In the genomic region with DNA sequence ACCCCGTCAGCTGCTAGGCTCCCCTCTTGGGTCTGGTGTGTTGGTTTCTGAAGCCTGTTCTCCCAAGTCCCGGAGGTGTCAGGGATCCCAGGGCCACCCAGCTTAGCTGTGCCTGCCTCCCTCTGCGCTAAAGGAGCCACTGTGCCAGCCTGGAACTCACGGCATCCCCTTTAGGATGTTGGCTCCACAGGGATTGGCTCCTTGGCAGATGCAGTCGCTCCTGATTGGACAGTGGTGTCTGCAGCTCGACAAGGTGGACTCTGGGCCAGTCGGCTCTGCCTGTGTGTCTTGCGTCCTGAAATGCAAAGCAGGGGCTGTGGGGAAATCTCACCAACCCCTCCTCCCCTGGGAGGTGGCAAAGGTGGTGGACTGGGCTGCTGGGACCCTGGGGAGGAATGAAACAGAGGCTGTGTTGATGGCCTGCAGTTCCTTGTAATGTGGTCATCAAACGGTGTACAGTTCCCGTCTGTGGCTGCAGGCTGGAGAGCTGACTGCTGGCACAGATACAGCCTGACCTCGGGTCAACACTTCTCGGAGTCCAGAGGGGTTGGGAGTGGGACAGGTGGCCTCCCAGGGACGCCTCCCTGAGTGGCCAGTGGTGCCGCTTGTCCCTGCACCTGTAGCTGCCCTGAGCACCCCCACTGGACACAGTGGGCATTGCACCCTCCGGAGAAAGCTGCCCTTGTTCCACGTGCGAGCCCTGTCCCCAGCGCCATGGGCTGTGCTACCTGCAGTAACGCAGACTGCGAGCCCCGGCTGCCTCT, we compare ENCODE assay signal across 8 cellular contexts. TPM values are rescaled to one million over a fixed set of nuclear protein-coding genes. Genes with fewer than 3 reads are reported as not detected.
DNase-seq lines count a peak whose midpoint lies in the region; ATAC-seq, FAIRE-seq and TF ChIP-seq lines count a peak whose summit lies in the region.

No MANE protein-coding gene starts in this region.

- H2AK5ac ChIP-seq in mesenchymal stem cell (ENCODE audit: low read length, severe bottlenecking) = no peak overlapping the region

- DNase-seq in WERI-Rb-1 (peak; percentile 84), ecto neural progenitor cell (ENCODE audit: low spot score) (peak; percentile 83), mesenchymal stem cell (peak; percentile 19), urothelium cell line (ENCODE audit: low spot score) (peak; percentile 39), RKO (ENCODE audit: low spot score) (no peak)

- H3K4me3 ChIP-seq in BLaER1 treated with 17β-estradiol and CSF1 and Interleukin-3, amounts not matched to agents 10 nM and 100 nM = peak overlapping the region in 1 of 10 experiments; percentile 45; a peak in 3 of 20 replicates
- H3K4me3 ChIP-seq in HUES6 (ENCODE audit: low read depth, low read length) (0 out of 2 replicates have a peak overlapping the region, but pooled peaks have one; percentile 7), WERI-Rb-1 (ENCODE audit: low read depth, low read length) (no peak overlapping the region), mesenchymal stem cell (ENCODE audit: insufficient read depth in 1 of 2, low read depth in 1 of 2, low read length in 2 of 2) (no peak overlapping the region)

- H3K4me2 ChIP-seq in BLaER1 treated with 17β-estradiol and CSF1 and Interleukin-3, amounts not matched to agents 10 nM and 100 nM = peak overlapping the region; percentile 87 to 100 (median 97)
- H3K4me2 ChIP-seq in mesenchymal stem cell (ENCODE audit: low read length, poor library complexity, severe bottlenecking) = no peak overlapping the region

- no peak overlapping the region for H3K4ac ChIP-seq in mesenchymal stem cell (ENCODE audit: low read depth in 1 of 2, low read length in 2 of 2)

- H3K36me3 ChIP-seq in BLaER1 treated with 17β-estradiol and CSF1 and Interleukin-3, amounts not matched to agents 10 nM and 100 nM = peaks cover 37 to 91% (median 77%) of the 10 kb centered on the region in 11 experiments
- H3K36me3 ChIP-seq in HUES6 (ENCODE audit: control insufficient read depth, insufficient read depth, low read length) (no peaks in the 10 kb centered on the region), WERI-Rb-1 (peaks cover 6% of the 10 kb centered on the region; the same call in 1 of the 2 replicates), mesenchymal stem cell (ENCODE audit: control insufficient read depth in 1 of 2, insufficient read depth in 2 of 2, low read depth in 1 of 2, low read length in 2 of 2) (no peaks in the 10 kb centered on the region)

- no peak overlapping the region for H2BK5ac ChIP-seq in mesenchymal stem cell (ENCODE audit: low read depth, low read length, poor library complexity, severe bottlenecking)

- H3K18ac ChIP-seq in mesenchymal stem cell (ENCODE audit: low read depth in 1 of 2, low read length in 2 of 2) = no peak overlapping the region

- no peak overlapping the region for H2BK120ac ChIP-seq in mesenchymal stem cell (ENCODE audit: low read depth, low read length)

- peak overlapping the region in 9 of 11 experiments; percentile 0 to 74 (median 46); a peak in 9 of 22 replicates for H3K9ac ChIP-seq in BLaER1 treated with 17β-estradiol and CSF1 and Interleukin-3, amounts not matched to agents 10 nM and 100 nM
- H3K9ac ChIP-seq in HUES6 (ENCODE audit: low read length) = no peak overlapping the region
- no peak overlapping the region for H3K9ac ChIP-seq in mesenchymal stem cell (ENCODE audit: low read length)

- no peaks in the 10 kb centered on the region for H3K9me3 ChIP-seq in BLaER1 treated with 17β-estradiol and CSF1 and Interleukin-3, amounts not matched to agents 10 nM and 100 nM (replicated peaks in 1 of 11)
- H3K9me3 ChIP-seq in HUES6 (ENCODE audit: control insufficient read depth, insufficient read depth, low read depth, low read length) (no peaks in the 10 kb centered on the region), WERI-Rb-1 (ENCODE audit: severe bottlenecking) (no peaks in the 10 kb centered on the region), mesenchymal stem cell (ENCODE audit: control insufficient read depth, low read length) (no peaks in the 10 kb centered on the region)

- peak; percentile 94 for TF ChIP-seq CTCF in WERI-Rb-1 (IDR thresholded peaks at IDR 0.05; ENCODE audit: low read depth, low read length)

- no peak overlapping the region for H4K91ac ChIP-seq in mesenchymal stem cell (ENCODE audit: low read length)

- peak overlapping the region in 7 of 11 experiments; percentile 3 to 90 (median 73); a peak in 10 of 22 replicates for H3K27ac ChIP-seq in BLaER1 treated with 17β-estradiol and CSF1 and Interleukin-3, amounts not matched to agents 10 nM and 100 nM
- H3K27ac ChIP-seq in HUES6 (ENCODE audit: low read depth, low read length) = no peak overlapping the region
- peak overlapping the region; percentile 19; the same call in 1 of the 2 replicates for H3K27ac ChIP-seq in WERI-Rb-1
- no peak overlapping the region for H3K27ac ChIP-seq in mesenchymal stem cell (ENCODE audit: low read length, poor library complexity, severe bottlenecking)

- 28% methylated on average over 19 of the region's 21 CpGs for WGBS in mesenchymal stem cell

- H3K27me3 ChIP-seq in BLaER1 treated with 17β-estradiol and CSF1 and Interleukin-3, amounts not matched to agents 10 nM and 100 nM = no peaks in the 10 kb centered on the region
- H3K27me3 ChIP-seq in HUES6 (ENCODE audit: control insufficient read depth, insufficient read depth, low read length) = no peaks in the 10 kb centered on the region; the same call in 1 of the 2 replicates
- no peaks in the 10 kb centered on the region for H3K27me3 ChIP-seq in WERI-Rb-1 (ENCODE audit: insufficient read depth, low read depth, severe bottlenecking)
- H3K27me3 ChIP-seq in mesenchymal stem cell (ENCODE audit: control insufficient read depth in 1 of 2, insufficient read depth in 1 of 2, low read length in 2 of 2) = peaks cover 19 to 38% of the 10 kb centered on the region in 2 experiments

- no peak overlapping the region for H3K14ac ChIP-seq in mesenchymal stem cell (ENCODE audit: low read length in 2 of 2)

- no peak overlapping the region for H2BK15ac ChIP-seq in mesenchymal stem cell (ENCODE audit: low read depth, poor library complexity, severe bottlenecking)

- H3K23ac ChIP-seq in mesenchymal stem cell (ENCODE audit: low read length in 2 of 2) = no peak overlapping the region

- peaks cover 99 to 100% (median 100%) of the 10 kb centered on the region in 10 experiments for H3K4me1 ChIP-seq in BLaER1 treated with 17β-estradiol and CSF1 and Interleukin-3, amounts not matched to agents 10 nM and 100 nM
- peaks cover 18% of the 10 kb centered on the region for H3K4me1 ChIP-seq in HUES6 (ENCODE audit: control insufficient read depth, insufficient read depth, low read length)
- peaks cover 10% of the 10 kb centered on the region for H3K4me1 ChIP-seq in mesenchymal stem cell (ENCODE audit: control insufficient read depth, insufficient read depth, low read depth, low read length)

- FAIRE-seq in urothelium cell line (lab: Jason Lieb, UNC) = no peak

- peaks cover 94 to 100% (median 100%) of the 10 kb centered on the region in 11 experiments for H4K20me1 ChIP-seq in BLaER1 treated with 17β-estradiol and CSF1 and Interleukin-3, amounts not matched to agents 10 nM and 100 nM

- H2BK12ac ChIP-seq in mesenchymal stem cell (ENCODE audit: low read length in 2 of 2) = no peak overlapping the region

- H3K79me1 ChIP-seq in mesenchymal stem cell (replicated peaks; ENCODE audit: low read length, poor library complexity, severe bottlenecking) = no peaks in the 10 kb centered on the region

- H2AFZ ChIP-seq in mesenchymal stem cell (ENCODE audit: low read depth, low read length) = no peak overlapping the region

- no peak for ATAC-seq in GM21381 (IDR thresholded peaks at IDR 0.05; ENCODE audit: unreplicated experiment)

- no peak overlapping the region for H4K8ac ChIP-seq in mesenchymal stem cell (ENCODE audit: low read length)

RNA-seq across cellular contexts. Expression of a gene that starts 11.5 kb away (rescaled TPM):
- 1.0 TPM for polyA plus RNA-seq in mesenchymal stem cell (2013, experiment 1 of 2)
- polyA plus RNA-seq in mesenchymal stem cell (2013, experiment 2 of 2) = 0.92 TPM

RNA-seq across cellular contexts. Expression of a gene that starts 41.9 kb away (rescaled TPM):
- polyA plus RNA-seq in mesenchymal stem cell (2013, experiment 1 of 2) = 3.2 TPM
- polyA plus RNA-seq in mesenchymal stem cell (2013, experiment 2 of 2) = 3.2 TPM

Comparison
In these comparisons a context has a peak if more than half of its experiments do, and no peak if none do; other contexts are left out.
1. H3K27ac ChIP-seq: peak in BLaER1 treated with 17β-estradiol and CSF1 and Interleukin-3, amounts not matched to agents 10 nM and 100 nM (7 of 11) and WERI-Rb-1 (single experiment); none in HUES6 (single experiment) and mesenchymal stem cell (single experiment).
2. H3K9ac ChIP-seq: peak in BLaER1 treated with 17β-estradiol and CSF1 and Interleukin-3, amounts not matched to agents 10 nM and 100 nM (9 of 11); none in HUES6 (single experiment) and mesenchymal stem cell (single experiment).